In genomic region chr16:76531236-76531635, GRCh38 we compare ENCODE assay signal across 31 cellular contexts.
"Had no signal": no experiment of that assay in that cellular context is flagged by ENCODE, and none has a peak within 500 bp of the region (broad histone marks: within the 10 kb centered on the region; RNA-seq: fewer than 3 reads in every experiment).

No MANE protein-coding gene starts in this region.

- H3K27ac ChIP-seq: ascending aorta, cardiac muscle cell, VCaP had no signal

- ATAC-seq: activated CD4-positive, alpha-beta T cell treated with anti-CD3 and anti-CD28 coated beads for 36 hours; activated CD8-positive, alpha-beta memory T cell treated with anti-CD3 and anti-CD28 coated beads, Interleukin-2, amount 10 ng/mL, durations not matched to agents 7 days and 5 days; activated CD8-positive, alpha-beta T cell treated with anti-CD3 and anti-CD28 coated beads, Interleukin-2, amount 10 ng/mL, durations not matched to agents 7 days and 5 days; activated naive CD8-positive, alpha-beta T cell treated with anti-CD3 and anti-CD28 coated beads, Interleukin-2, amount 50 U/mL, for 24 hours had no signal

- DNase-seq: activated B cell treated with CpG ODN at 0.5 μM for 24 hours; activated CD4-positive, alpha-beta memory T cell treated with anti-CD3 and anti-CD28 coated beads, Interleukin-2, amount 10 ng/mL, durations not matched to agents 7 days and 5 days; activated CD4-positive, alpha-beta T cell treated with anti-CD3 and anti-CD28 coated beads for 36 hours; activated CD4-positive, alpha-beta T cell treated with anti-CD3 and anti-CD28 coated beads for 48 hours; activated CD4-positive, alpha-beta T cell treated with anti-CD3 and anti-CD28 coated beads, Interleukin-2, amount 10 ng/mL, durations not matched to agents 7 days and 5 days; activated CD4-positive, alpha-beta T cell treated with anti-CD3 and anti-CD28 coated beads, Interleukin-2, amount 50 U/mL, for 48 hours; activated CD4-positive, CD25-positive, alpha-beta regulatory T cell treated with anti-CD3 and anti-CD28 coated beads, Interleukin-2, amount 50 U/mL, for 72 hours; activated CD8-positive, alpha-beta memory T cell treated with anti-CD3 and anti-CD28 coated beads for 24 hours; activated CD8-positive, alpha-beta memory T cell treated with anti-CD3 and anti-CD28 coated beads, Interleukin-2, amount 10 ng/mL, durations not matched to agents 7 days and 5 days; activated CD8-positive, alpha-beta memory T cell treated with anti-CD3 and anti-CD28 coated beads, Interleukin-2, amount 50 U/mL, for 48 hours; activated CD8-positive, alpha-beta T cell treated with anti-CD3 and anti-CD28 coated beads, Interleukin-2, amount 10 ng/mL, durations not matched to agents 7 days and 5 days; activated effector memory CD4-positive, alpha-beta T cell treated with Interleukin-2 at 50 U/mL for 16 hours; activated gamma-delta T cell; activated naive CD4-positive, alpha-beta T cell treated with anti-CD3 and anti-CD28 coated beads, Interleukin-2, amount 10 ng/mL, durations not matched to agents 7 days and 5 days; activated naive CD4-positive, alpha-beta T cell treated with Interleukin-2 at 50 U/mL for 16 hours; activated naive CD8-positive, alpha-beta T cell treated with anti-CD3 and anti-CD28 coated beads, Interleukin-2, amount 10 ng/mL, durations not matched to agents 7 days and 5 days; activated naive CD8-positive, alpha-beta T cell treated with anti-CD3 and anti-CD28 coated beads, Interleukin-2, amount 50 U/mL, for 24 hours; activated T-cell treated with anti-CD3 and anti-CD28 coated beads, Interleukin-2, amount 50 U/mL, for 24 hours; activated T-cell treated with anti-CD3 and anti-CD28 coated beads, Interleukin-2, amount 50 U/mL, for 48 hours; amygdala; anterior cingulate cortex; caudate nucleus; cerebellar nuclear complex; T-helper 1 cell; T-helper 2 cell; T-helper 9 cell had no signal

- H3K36me3 ChIP-seq: ascending aorta, cardiac muscle cell had no signal

- H3K4me3 ChIP-seq: ascending aorta, cardiac muscle cell had no signal

- FAIRE-seq: bronchial epithelial cell, TTC549 had no signal

- H3K27me3 ChIP-seq: ascending aorta, cardiac muscle cell had no signal

- H3K9me3 ChIP-seq: ascending aorta had no signal

- H3K4me1 ChIP-seq: ascending aorta had no signal
